Comparison of ENCODE assay signal across 2 cellular contexts in genomic region chr7:148825338-148825737, GRCh38.
TF ChIP-seq lines count a peak whose summit lies in the region.

No MANE protein-coding gene starts in this region.

TF ChIP-seq in IMR-90, 13 proteins besides CTCF, POLR2A, EP300 and RAD21:
- no peak for TF ChIP-seq FOS (IDR thresholded peaks at IDR 0.05; ENCODE audit: low read depth, low read length)
- no peak for TF ChIP-seq MAFK (IDR thresholded peaks at IDR 0.05; ENCODE audit: low read depth, low read length)

TF ChIP-seq in K562, 482 proteins besides CTCF, POLR2A, EP300 and RAD21 (continues in another document):
- TF ChIP-seq TBP (optimal IDR thresholded peaks at IDR 0.05; ENCODE audit: low read depth, low read length) (no peak), MAZ (CRISPR knock-in tag; conservative IDR thresholded peaks at IDR 0.05 in 1 of 2, IDR thresholded peaks at IDR 0.05 in 1 of 2) (no peak), ZNF140 (CRISPR knock-in tag; IDR thresholded peaks at IDR 0.05) (no peak), CBX2 (IDR thresholded peaks at IDR 0.05; ENCODE audit: insufficient read depth, low read length, poor library complexity, severe bottlenecking) (no peak), ZNF77 (CRISPR knock-in tag; IDR thresholded peaks at IDR 0.05) (no peak), IRF9 (tag; IDR thresholded peaks at IDR 0.05) (no peak), THRB (CRISPR knock-in tag; conservative IDR thresholded peaks at IDR 0.05) (no peak), HOXB6 (CRISPR knock-in tag; IDR thresholded peaks at IDR 0.05; ENCODE audit: borderline replicate concordance) (no peak), DDX20 (tag; IDR thresholded peaks at IDR 0.05; ENCODE audit: low read depth) (no peak), SMARCA4 (IDR thresholded peaks at IDR 0.05) (0 out of 2 replicates have a peak, but pooled peaks have one; percentile 18), CBX1 (IDR thresholded peaks at IDR 0.05; ENCODE audit: low read depth) (no peak), PYGO2 (tag; IDR thresholded peaks at IDR 0.05) (no peak), ATF3 (IDR thresholded peaks at IDR 0.05) (peak; percentile 47), ATF3 (CRISPR knock-in tag; conservative IDR thresholded peaks at IDR 0.05) (no peak), ZSCAN32 (CRISPR knock-in tag; IDR thresholded peaks at IDR 0.05) (no peak), JUN (IDR thresholded peaks at IDR 0.05; ENCODE audit: borderline replicate concordance, low read depth, low read length) (no peak), JUN (CRISPR knock-in tag; IDR thresholded peaks at IDR 0.05; ENCODE audit: borderline replicate concordance) (no peak), SP1 (CRISPR knock-in tag; IDR thresholded peaks at IDR 0.05) (no peak), SIRT6 (IDR thresholded peaks at IDR 0.05; ENCODE audit: low read depth, low read length) (no peak), MYBL2 (IDR thresholded peaks at IDR 0.05; ENCODE audit: low read depth) (peak; percentile 32; the same call in 1 of the 2 replicates), MYBL2 (CRISPR knock-in tag; IDR thresholded peaks at IDR 0.05; ENCODE audit: borderline replicate concordance) (no peak), GTF2E2 (tag; IDR thresholded peaks at IDR 0.05) (no peak), TFE3 (CRISPR knock-in tag; IDR thresholded peaks at IDR 0.05) (no peak), ATF4 (CRISPR knock-in tag; IDR thresholded peaks at IDR 0.05) (no peak), PRPF4 (IDR thresholded peaks at IDR 0.05; ENCODE audit: insufficient read depth, low read depth, low read length, poor library complexity, severe bottlenecking) (no peak), ZNF354B (CRISPR knock-in tag; IDR thresholded peaks at IDR 0.05) (no peak), ZNF518B (CRISPR knock-in tag; IDR thresholded peaks at IDR 0.05) (no peak), ZNF212 (CRISPR knock-in tag; IDR thresholded peaks at IDR 0.05) (no peak), NFYB (IDR thresholded peaks at IDR 0.05; ENCODE audit: extremely low read depth, insufficient read length) (no peak), PKNOX1 (IDR thresholded peaks at IDR 0.05) (peak; percentile 49), ZFX (CRISPR knock-in tag; IDR thresholded peaks at IDR 0.05) (no peak), NKRF (IDR thresholded peaks at IDR 0.05; ENCODE audit: borderline replicate concordance) (no peak), TAL1 (IDR thresholded peaks at IDR 0.05) (no peak), MCM3 (IDR thresholded peaks at IDR 0.05) (no peak), ARID4B (CRISPR knock-in tag; IDR thresholded peaks at IDR 0.05) (peak; percentile 51; the same call in 1 of the 2 replicates), ATF7 (IDR thresholded peaks at IDR 0.05) (0 out of 2 replicates have a peak, but pooled peaks have one; percentile 16), ZNF398 (CRISPR knock-in tag; IDR thresholded peaks at IDR 0.05) (no peak), PCBP1 (IDR thresholded peaks at IDR 0.05; ENCODE audit: low read depth, low read length, poor library complexity, severe bottlenecking) (no peak), CEBPB (tag; IDR thresholded peaks at IDR 0.05) (peak; percentile 54; the same call in 1 of the 2 replicates), ZNF395 (CRISPR knock-in tag; IDR thresholded peaks at IDR 0.05) (no peak), CAMTA2 (CRISPR knock-in tag; conservative IDR thresholded peaks at IDR 0.05) (no peak), SRF (CRISPR knock-in tag; IDR thresholded peaks at IDR 0.05) (no peak)
